Comparison of ENCODE assay signal across 1 cellular context in genomic region chr20:57460781-57461465, GRCh38.
TF ChIP-seq lines count a peak whose summit lies in the region.

No MANE protein-coding gene starts in this region.

TF ChIP-seq in K562, 482 proteins besides CTCF, POLR2A, EP300 and RAD21 (continued from another document and continues in another):
- peak; percentile 21; the same call in 1 of the 2 replicates for TF ChIP-seq CREM (IDR thresholded peaks at IDR 0.05; ENCODE audit: low read depth)
- no peak for TF ChIP-seq ZKSCAN3 (CRISPR knock-in tag; IDR thresholded peaks at IDR 0.05)
- TF ChIP-seq RBFOX2 (IDR thresholded peaks at IDR 0.05; ENCODE audit: low read depth, low read length) = no peak
- TF ChIP-seq TSHZ1 (CRISPR knock-in tag; IDR thresholded peaks at IDR 0.05) = no peak
- TF ChIP-seq MCM5 (IDR thresholded peaks at IDR 0.05; ENCODE audit: low read depth) = no peak
- no peak for TF ChIP-seq RFX7 (CRISPR knock-in tag; IDR thresholded peaks at IDR 0.05)
- TF ChIP-seq PKNOX1 (IDR thresholded peaks at IDR 0.05) = peak; percentile 98
- TF ChIP-seq ELF2 (CRISPR knock-in tag; IDR thresholded peaks at IDR 0.05) = no peak
- TF ChIP-seq NR2C2 (CRISPR knock-in tag; IDR thresholded peaks at IDR 0.05) = peak; percentile 91
- peak; percentile 92 for TF ChIP-seq NR2C2 (tag; IDR thresholded peaks at IDR 0.05)
- no peak for TF ChIP-seq AFF4 (CRISPR knock-in tag; IDR thresholded peaks at IDR 0.05)
- TF ChIP-seq ZKSCAN8 (CRISPR knock-in tag; IDR thresholded peaks at IDR 0.05) = no peak
- no peak for TF ChIP-seq KDM4B (IDR thresholded peaks at IDR 0.05; ENCODE audit: borderline replicate concordance in 2 of 2, low read depth in 1 of 2)
- TF ChIP-seq TEAD4 (IDR thresholded peaks at IDR 0.05; ENCODE audit: low read length) = 0 out of 2 replicates have a peak, but pooled peaks have one; percentile 55
- no peak for TF ChIP-seq TEAD4 (CRISPR knock-in tag; IDR thresholded peaks at IDR 0.05; ENCODE audit: borderline replicate concordance)
- TF ChIP-seq GATA2 (CRISPR knock-in tag; IDR thresholded peaks at IDR 0.05) = peak; percentile 51; the same call in 1 of the 2 replicates
- TF ChIP-seq ATF1 (CRISPR knock-in tag; IDR thresholded peaks at IDR 0.05) = no peak
- peak; percentile 40; the same call in 1 of the 2 replicates for TF ChIP-seq ATF1 (tag; IDR thresholded peaks at IDR 0.05)
- no peak for TF ChIP-seq ZNF384 (IDR thresholded peaks at IDR 0.05; ENCODE audit: low read depth, low read length)
- TF ChIP-seq ZBTB40 (IDR thresholded peaks at IDR 0.05) = no peak
- no peak for TF ChIP-seq ZBTB40 (CRISPR knock-in tag; IDR thresholded peaks at IDR 0.05)
- TF ChIP-seq ARID1B (IDR thresholded peaks at IDR 0.05) = peak; percentile 61
- no peak for TF ChIP-seq CHD1 (IDR thresholded peaks at IDR 0.05; ENCODE audit: low read length)
- no peak for TF ChIP-seq SMAD4 (CRISPR knock-in tag; conservative IDR thresholded peaks at IDR 0.05)
- no peak for TF ChIP-seq POLR2AphosphoS5 (IDR thresholded peaks at IDR 0.05; ENCODE audit: control insufficient read depth, insufficient read depth, low read depth, low read length)
- no peak for TF ChIP-seq ZNF785 (CRISPR knock-in tag; IDR thresholded peaks at IDR 0.05)
- no peak for TF ChIP-seq KLF1 (tag; IDR thresholded peaks at IDR 0.05)
- TF ChIP-seq ZNF239 (CRISPR knock-in tag; IDR thresholded peaks at IDR 0.05) = no peak
- no peak for TF ChIP-seq ARNT (IDR thresholded peaks at IDR 0.05)
- TF ChIP-seq U2AF2 (optimal IDR thresholded peaks at IDR 0.05; ENCODE audit: low read depth, low read length) = no peak
- no peak for TF ChIP-seq ZNF609 (CRISPR knock-in tag; IDR thresholded peaks at IDR 0.05; ENCODE audit: borderline replicate concordance)
- no peak for TF ChIP-seq ZNF316 (IDR thresholded peaks at IDR 0.05)
- no peak for TF ChIP-seq ZNF398 (CRISPR knock-in tag; IDR thresholded peaks at IDR 0.05)
- no peak for TF ChIP-seq TBP (optimal IDR thresholded peaks at IDR 0.05; ENCODE audit: low read depth, low read length)
- TF ChIP-seq MYC (IDR thresholded peaks at IDR 0.05; ENCODE audit: low read depth, low read length) = 0 out of 2 replicates have a peak, but pooled peaks have one; percentile 35
- no peak for TF ChIP-seq MYC (CRISPR knock-in tag; IDR thresholded peaks at IDR 0.05; ENCODE audit: borderline replicate concordance, low read depth)
